27 cellular contexts compared by ENCODE assay signal in genomic region chr16:86706726-86707125, GRCh38.
"Had no signal": no experiment of that assay in that cellular context is flagged by ENCODE, and none has a peak within 500 bp of the region (broad histone marks: within the 10 kb centered on the region; RNA-seq: fewer than 3 reads in every experiment).

No MANE protein-coding gene starts in this region.

- H3K27me3 Mint-ChIP-seq: stimulated activated naive CD8-positive, alpha-beta T cell treated with anti-CD3 and anti-CD28 coated beads, Interleukin-15, amount 100 ng/mL, for 72 hours had no signal

- H3K4me3 Mint-ChIP-seq: naive B cell; naive thymus-derived CD8-positive, alpha-beta T cell; natural killer cell treated with Interleukin-12 subunit alpha and Interleukin-12 subunit beta and Interleukin-15 and Interleukin-18, amount 100 ng/mL, for 72 hours; nephron progenitor cell; neural progenitor cell; stimulated activated memory B cell treated with anti-CD40 and anti-IgM and Interleukin-4, amounts not matched to agents 10 μg/mL and 1 μg/mL and 100 μg/mL, for 72 hours; stimulated activated naive CD8-positive, alpha-beta T cell treated with anti-CD3 and anti-CD28 coated beads, Interleukin-15, amount 100 ng/mL, for 72 hours; type B pancreatic cell had no signal

- H3K27ac Mint-ChIP-seq: naive B cell; naive thymus-derived CD8-positive, alpha-beta T cell; natural killer cell treated with Interleukin-12 subunit alpha and Interleukin-12 subunit beta and Interleukin-15 and Interleukin-18, amount 100 ng/mL, for 72 hours; nephron progenitor cell; neural progenitor cell; progenitor cell of endocrine pancreas; stimulated activated memory B cell treated with anti-CD40 and anti-IgM and Interleukin-4, amounts not matched to agents 10 μg/mL and 1 μg/mL and 100 μg/mL, for 72 hours; stimulated activated naive CD8-positive, alpha-beta T cell treated with anti-CD3 and anti-CD28 coated beads, Interleukin-15, amount 100 ng/mL, for 72 hours; type B pancreatic cell had no signal

- H3K4me1 Mint-ChIP-seq: naive B cell; naive thymus-derived CD8-positive, alpha-beta T cell; stimulated activated memory B cell treated with anti-CD40 and anti-IgM and Interleukin-4, amounts not matched to agents 10 μg/mL and 1 μg/mL and 100 μg/mL, for 72 hours; stimulated activated naive CD8-positive, alpha-beta T cell treated with anti-CD3 and anti-CD28 coated beads, Interleukin-15, amount 100 ng/mL, for 72 hours had no signal

- H3K9me3 Mint-ChIP-seq: natural killer cell treated with Interleukin-12 subunit alpha and Interleukin-12 subunit beta and Interleukin-15 and Interleukin-18, amount 100 ng/mL, for 72 hours; type B pancreatic cell had no signal

- H3K36me3 Mint-ChIP-seq: naive B cell; naive thymus-derived CD8-positive, alpha-beta T cell; natural killer cell treated with Interleukin-12 subunit alpha and Interleukin-12 subunit beta and Interleukin-15 and Interleukin-18, amount 100 ng/mL, for 72 hours; neural progenitor cell; stimulated activated memory B cell treated with anti-CD40 and anti-IgM and Interleukin-4, amounts not matched to agents 10 μg/mL and 1 μg/mL and 100 μg/mL, for 72 hours had no signal

- DNase-seq: naive B cell; naive thymus-derived CD8-positive, alpha-beta T cell; nephron progenitor cell; nucleus accumbens; pancreas; right cardiac atrium; right lobe of liver; spleen; stimulated activated CD4-positive, alpha-beta T cell treated with anti-CD3 and anti-CD28 coated beads, Interleukin-12 subunit alpha, Interleukin-12 subunit beta, amount 100 ng/mL, for 4 hours; stimulated activated CD4-positive, alpha-beta T cell treated with anti-CD3 and anti-CD28 coated beads, Interleukin-1b, Interleukin-23, amount 100 ng/mL, for 48 hours; stimulated activated CD4-positive, alpha-beta T cell treated with anti-CD3 and anti-CD28 coated beads, Interleukin-4, amount 100 ng/mL, for 1 hour; stimulated activated CD4-positive, alpha-beta T cell treated with anti-CD3 and anti-CD28 coated beads, Interleukin-4, amount 100 ng/mL, for 4 hours; stimulated activated CD8-positive, alpha-beta memory T cell treated with anti-CD3 and anti-CD28 coated beads, Interleukin-4, amount 100 ng/mL, for 48 hours; stimulated activated naive CD4-positive, alpha-beta T cell; stimulated activated naive CD8-positive, alpha-beta T cell treated with anti-CD3 and anti-CD28 coated beads, Interleukin-15, amount 100 ng/mL, for 72 hours; stimulated activated naive CD8-positive, alpha-beta T cell treated with anti-CD3 and anti-CD28 coated beads, Interleukin-15, Interleukin-2, amounts not matched to agents 100 U/mL and 50 U/mL, for 24 hours; substantia nigra; testis; transverse colon; upper lobe of right lung; uterus had no signal

- ATAC-seq: naive thymus-derived CD8-positive, alpha-beta T cell; natural killer cell treated with Interleukin-12 subunit alpha and Interleukin-12 subunit beta and Interleukin-15 and Interleukin-18, amount 100 ng/mL, for 72 hours; pancreas; psoas muscle; right cardiac atrium; right lobe of liver; stimulated activated memory B cell treated with anti-CD40 and anti-IgM and Interleukin-4, amounts not matched to agents 10 μg/mL and 1 μg/mL and 100 μg/mL, for 72 hours; stimulated activated naive CD8-positive, alpha-beta T cell treated with anti-CD3 and anti-CD28 coated beads, Interleukin-15, amount 100 ng/mL, for 72 hours; stimulated activated naive CD8-positive, alpha-beta T cell treated with anti-CD3 and anti-CD28 coated beads, Interleukin-15, Interleukin-2, amounts not matched to agents 100 U/mL and 50 U/mL, for 24 hours; upper lobe of right lung had no signal
